19 cellular contexts compared by ENCODE assay signal in genomic region chr7:143454091-143454729, GRCh38. TPM values are rescaled to one million over a fixed set of nuclear protein-coding genes. Genes with fewer than 3 reads are reported as not detected.
DNase-seq lines count a peak whose midpoint lies in the region; ATAC-seq and TF ChIP-seq lines count a peak whose summit lies in the region.
"Had no signal": no experiment of that assay in that cellular context is flagged by ENCODE, and none has a peak within 500 bp of the region (broad histone marks: within the 10 kb centered on the region; RNA-seq: fewer than 3 reads in every experiment).

No MANE protein-coding gene starts in this region.

- H3K27ac Mint-ChIP-seq in HFFc6, result peak overlapping the region; percentile 24; the same call in 1 of the 2 replicates

- no peak for TF ChIP-seq CTCF in HFFc6 (IDR thresholded peaks at IDR 0.05)
- TF ChIP-seq CTCF in parathyroid adenoma (IDR thresholded peaks at IDR 0.05), result no peak
- no peak for TF ChIP-seq CTCF in dorsolateral prefrontal cortex (IDR thresholded peaks at IDR 0.05 in 54 of 56, conservative IDR thresholded peaks at IDR 0.05 in 2 of 56; ENCODE audit: low read depth in 1 of 56, partially characterized antibody in 56 of 56)
- no peak for TF ChIP-seq CTCF in brain microvascular endothelial cell (IDR thresholded peaks at IDR 0.05; ENCODE audit: low read depth, low read length, missing control alignments)

- H3K9me3 Mint-ChIP-seq in HFFc6, result no peaks in the 10 kb centered on the region
- H3K9me3 Mint-ChIP-seq: CD4-positive, alpha-beta memory T cell had no signal

- no peak overlapping the region for H3K4me2 ChIP-seq in parathyroid adenoma (ENCODE audit: low read length)

- H3K27me3 Mint-ChIP-seq in HFFc6 (ENCODE audit: insufficient read depth), result no peaks in the 10 kb centered on the region

- peak; percentile 23 for DNase-seq in DMS53 (lab: John Stamatoyannopoulos, UW)
- no peak for DNase-seq in HFFc6
- no peak for DNase-seq in dorsolateral prefrontal cortex
- DNase-seq in brain microvascular endothelial cell, result no peak
- DNase-seq: ACHN; Calu3; CD4-positive, alpha-beta memory T cell; DMS79; KG1; NCI-H1417 treated with DMSO at 0.1 percent for 48 hours; NCI-H2029; NCI-H2171 treated with DMSO at 0.1 percent for 48 hours; NCI-H446 treated with DMSO at 0.1 percent for 48 hours; NK-92 treated with Interleukin-12 subunit alpha and Interleukin-12 subunit beta, amount 100 ng/mL, for 24 hours; SJCRH30 had no signal

- no peak overlapping the region for H3K9ac ChIP-seq in parathyroid adenoma

- H3K27me3 ChIP-seq in parathyroid adenoma (ENCODE audit: control insufficient read depth, insufficient read depth, low read length) (no peaks in the 10 kb centered on the region), dorsolateral prefrontal cortex (no peaks in the 10 kb centered on the region), brain microvascular endothelial cell (replicated peaks) (no peaks in the 10 kb centered on the region)

- peaks cover 70% of the 10 kb centered on the region for H3K4me1 Mint-ChIP-seq in HFFc6 (ENCODE audit: low read depth)

- peaks cover 4% of the 10 kb centered on the region for H3K4me1 ChIP-seq in parathyroid adenoma
- H3K4me1 ChIP-seq: SJCRH30 had no signal

- no peak overlapping the region for H3K4me3 ChIP-seq in parathyroid adenoma (ENCODE audit: low read depth, low read length)
- no peak overlapping the region for H3K4me3 ChIP-seq in dorsolateral prefrontal cortex
- no peak overlapping the region for H3K4me3 ChIP-seq in brain microvascular endothelial cell (ENCODE audit: low read depth, low read length)
- H3K4me3 ChIP-seq: SJCRH30 had no signal

- no peaks in the 10 kb centered on the region for H3K9me3 ChIP-seq in parathyroid adenoma (ENCODE audit: control insufficient read depth, low read length)
- H3K9me3 ChIP-seq: SJCRH30 had no signal

- intact Hi-C loops in dorsolateral prefrontal cortex (cut with DNase I), result no loop called here

- in situ Hi-C loops in brain microvascular endothelial cell (cut with HindIII; ENCODE audit: low pct_ligation_motif_present, low sequenced_read_pairs), result no loop called here

- ATAC-seq in esophagus mucosa (peak; percentile 55), GM21360 (IDR thresholded peaks at IDR 0.05; ENCODE audit: unreplicated experiment) (no peak)

- no peaks in the 10 kb centered on the region for H3K79me2 ChIP-seq in parathyroid adenoma

- H3K27ac ChIP-seq in parathyroid adenoma, result no peak overlapping the region
- no peak overlapping the region for H3K27ac ChIP-seq in dorsolateral prefrontal cortex
- H3K27ac ChIP-seq in brain microvascular endothelial cell, result no peak overlapping the region
- H3K27ac ChIP-seq: SJCRH30 had no signal

- H3K4me3 Mint-ChIP-seq in HFFc6, result no peak overlapping the region
- H3K4me3 Mint-ChIP-seq: CD4-positive, alpha-beta memory T cell had no signal

- H3K36me3 ChIP-seq in parathyroid adenoma (ENCODE audit: control insufficient read depth, insufficient read depth, low read length) (no peaks in the 10 kb centered on the region), brain microvascular endothelial cell (replicated peaks) (no peaks in the 10 kb centered on the region)
- H3K36me3 ChIP-seq: SJCRH30 had no signal

- peak overlapping the region; percentile 9 for H2AFZ ChIP-seq in parathyroid adenoma

- H3K36me3 Mint-ChIP-seq in HFFc6 (ENCODE audit: low read depth), result no peaks in the 10 kb centered on the region

RNA-seq across cellular contexts. Expression of gene TAS2R60, which starts 11.0 kb away (rescaled TPM):
- total RNA-seq in HFFc6 (2021; fragmentation: NEBNext Ultra II Directional; extraction: Animal tissue kit (Norgen Biotek cat#: 25700)), result not detected
- total RNA-seq in esophagus mucosa (0.32 TPM), dorsolateral prefrontal cortex (under 1 TPM in 9 of 120 experiments, not detected in 111; 0.48 to 0.93 (median 0.86) TPM)
- total RNA-seq: Calu3, OCI-LY7, SJCRH30 had no signal

RNA-seq across cellular contexts. Expression of gene TAS2R41, which starts 23.5 kb away (rescaled TPM):
- total RNA-seq in HFFc6 (2021; fragmentation: NEBNext Ultra II Directional; extraction: Animal tissue kit (Norgen Biotek cat#: 25700)), result not detected
- total RNA-seq in esophagus mucosa (not detected), dorsolateral prefrontal cortex (under 1 TPM in 2 of 120 experiments, not detected in 118; 0.52 to 0.73 TPM)
- total RNA-seq: Calu3, OCI-LY7, SJCRH30 had no signal

RNA-seq across cellular contexts. Expression of gene EPHA1, which starts 45.6 kb away (rescaled TPM):
- not detected for total RNA-seq in HFFc6 (2021; fragmentation: NEBNext Ultra II Directional; extraction: Animal tissue kit (Norgen Biotek cat#: 25700))
- total RNA-seq in esophagus mucosa, result 79.0 TPM
- total RNA-seq in dorsolateral prefrontal cortex, result 1 to 10 TPM in 16 of 120 experiments, under 1 TPM in 70, not detected in 34; 0.17 to 2.5 (median 0.62) TPM
- total RNA-seq: OCI-LY7 had no signal

Comparison
In these comparisons a context has a peak if more than half of its experiments do, and no peak if none do; other contexts are left out.
1. RNA of gene EPHA1, which starts 45.6 kb away (total RNA-seq): 79.0 TPM in esophagus mucosa (single experiment); 0.17 to 2.5 TPM in dorsolateral prefrontal cortex and not detected in HFFc6; every median in the first group is over 10 times any median in the second.